ENCODE assay signal across 24 cellular contexts in the genomic region with DNA sequence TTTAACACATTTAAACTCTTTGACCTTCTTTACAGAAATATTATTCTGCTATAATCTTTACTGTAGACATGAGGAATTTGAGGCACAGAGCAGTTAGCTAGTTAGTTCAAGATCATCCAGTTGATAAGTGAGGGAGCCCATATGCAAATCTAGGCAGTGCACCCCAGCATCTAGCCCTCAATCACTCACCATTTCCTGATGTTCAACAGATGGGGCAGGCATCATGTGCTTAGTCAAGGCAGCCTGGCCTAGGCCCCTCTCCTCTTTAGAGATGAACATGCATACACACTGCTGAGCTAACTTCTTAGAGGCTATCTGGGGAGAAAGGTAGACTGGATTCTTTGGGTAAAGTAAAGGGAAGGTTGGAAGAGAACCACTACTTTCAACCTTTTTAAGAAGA.
DNase-seq lines count a peak whose midpoint lies in the region; ATAC-seq and FAIRE-seq lines count a peak whose summit lies in the region.
"Had no signal": no experiment of that assay in that cellular context is flagged by ENCODE, and none has a peak within 500 bp of the region (broad histone marks: within the 10 kb centered on the region; RNA-seq: fewer than 3 reads in every experiment).

No MANE protein-coding gene starts in this region.

- no peaks in the 10 kb centered on the region for H3K27me3 Mint-ChIP-seq in activated CD8-positive, alpha-beta memory T cell treated with anti-CD3 and anti-CD28 coated beads, Interleukin-2, amount 10 ng/mL, durations not matched to agents 7 days and 5 days
- H3K27me3 Mint-ChIP-seq in T-helper 1 cell treated with Interleukin-12 subunit alpha and Interleukin-12 subunit beta and Interleukin-4 antibody, amounts not matched to agents 30 μg/mL and 1 μg/mL, for 36 hours (ENCODE audit: low read depth): no peaks in the 10 kb centered on the region
- H3K27me3 Mint-ChIP-seq in activated naive CD4-positive, alpha-beta T cell treated with anti-CD3 and anti-CD28 coated beads for 36 hours (ENCODE audit: low read depth): no peaks in the 10 kb centered on the region

- no peak overlapping the region for H2BK120ac ChIP-seq in neuronal stem cell (ENCODE audit: low read depth, low read length)

- no peak overlapping the region for H2BK5ac ChIP-seq in neuronal stem cell (ENCODE audit: low read length)

- H2BK12ac ChIP-seq in neuronal stem cell (ENCODE audit: low read length): no peak overlapping the region

- no peak overlapping the region for H3K23ac ChIP-seq in neuronal stem cell (ENCODE audit: low read depth, low read length, poor library complexity)

- peaks cover 5% of the 10 kb centered on the region for H3K9me3 Mint-ChIP-seq in activated CD8-positive, alpha-beta memory T cell treated with anti-CD3 and anti-CD28 coated beads, Interleukin-2, amount 10 ng/mL, durations not matched to agents 7 days and 5 days (ENCODE audit: low read depth)
- H3K9me3 Mint-ChIP-seq in T-helper 1 cell treated with Interleukin-12 subunit alpha and Interleukin-12 subunit beta and Interleukin-4 antibody, amounts not matched to agents 30 μg/mL and 1 μg/mL, for 36 hours: peaks cover 17% of the 10 kb centered on the region
- H3K9me3 Mint-ChIP-seq in activated naive CD4-positive, alpha-beta T cell treated with anti-CD3 and anti-CD28 coated beads for 36 hours: peaks cover 2% of the 10 kb centered on the region
- H3K9me3 Mint-ChIP-seq: GM23338, HFFc6 had no signal

- no peak overlapping the region for H3K4me3 ChIP-seq in neuronal stem cell (ENCODE audit: low read length in 2 of 2)
- H3K4me3 ChIP-seq: GM23338, HAP-1, MG63, SJSA1 had no signal

- no peak overlapping the region for H2BK15ac ChIP-seq in neuronal stem cell (ENCODE audit: low read length)

- H3K27ac Mint-ChIP-seq in activated CD8-positive, alpha-beta memory T cell treated with anti-CD3 and anti-CD28 coated beads, Interleukin-2, amount 10 ng/mL, durations not matched to agents 7 days and 5 days: peak overlapping the region; percentile 54
- H3K27ac Mint-ChIP-seq in T-helper 1 cell treated with Interleukin-12 subunit alpha and Interleukin-12 subunit beta and Interleukin-4 antibody, amounts not matched to agents 30 μg/mL and 1 μg/mL, for 36 hours: peak overlapping the region; percentile 50
- H3K27ac Mint-ChIP-seq in activated naive CD4-positive, alpha-beta T cell treated with anti-CD3 and anti-CD28 coated beads for 36 hours: no peak overlapping the region
- H3K27ac Mint-ChIP-seq: CD8-positive, alpha-beta T cell; GM23338; HFFc6 had no signal

- no peak overlapping the region for H4K8ac ChIP-seq in neuronal stem cell (ENCODE audit: low read depth, low read length)

- peak overlapping the region; percentile 62 for H4K91ac ChIP-seq in neuronal stem cell (ENCODE audit: low read depth, low read length, poor library complexity)

- H3K4me1 Mint-ChIP-seq in activated CD8-positive, alpha-beta memory T cell treated with anti-CD3 and anti-CD28 coated beads, Interleukin-2, amount 10 ng/mL, durations not matched to agents 7 days and 5 days: peaks cover 64% of the 10 kb centered on the region
- H3K4me1 Mint-ChIP-seq in T-helper 1 cell treated with Interleukin-12 subunit alpha and Interleukin-12 subunit beta and Interleukin-4 antibody, amounts not matched to agents 30 μg/mL and 1 μg/mL, for 36 hours (ENCODE audit: low read depth): peaks cover 63% of the 10 kb centered on the region
- H3K4me1 Mint-ChIP-seq in activated naive CD4-positive, alpha-beta T cell treated with anti-CD3 and anti-CD28 coated beads for 36 hours (ENCODE audit: low read depth): peaks cover 61% of the 10 kb centered on the region
- H3K4me1 Mint-ChIP-seq: GM23338 had no signal

- H2AFZ ChIP-seq in neuronal stem cell (ENCODE audit: low read length): no peak overlapping the region
- H2AFZ ChIP-seq: GM23338 had no signal

- H2AK5ac ChIP-seq in neuronal stem cell (ENCODE audit: low read depth, low read length): no peak overlapping the region

- H3K9me3 ChIP-seq in neuronal stem cell (replicated peaks in 1 of 2; ENCODE audit: control insufficient read depth in 2 of 2, insufficient read depth in 1 of 2, low read depth in 1 of 2, low read length in 2 of 2): no peaks in the 10 kb centered on the region
- H3K9me3 ChIP-seq: Caco-2, HAP-1, MG63, SJSA1 had no signal

- H3K4ac ChIP-seq in neuronal stem cell (ENCODE audit: low read length): no peak overlapping the region

- no peak overlapping the region for H3K4me3 Mint-ChIP-seq in activated CD8-positive, alpha-beta memory T cell treated with anti-CD3 and anti-CD28 coated beads, Interleukin-2, amount 10 ng/mL, durations not matched to agents 7 days and 5 days
- no peak overlapping the region for H3K4me3 Mint-ChIP-seq in T-helper 1 cell treated with Interleukin-12 subunit alpha and Interleukin-12 subunit beta and Interleukin-4 antibody, amounts not matched to agents 30 μg/mL and 1 μg/mL, for 36 hours
- no peak overlapping the region for H3K4me3 Mint-ChIP-seq in activated naive CD4-positive, alpha-beta T cell treated with anti-CD3 and anti-CD28 coated beads for 36 hours
- H3K4me3 Mint-ChIP-seq: CD8-positive, alpha-beta T cell; GM23338; HFFc6 had no signal

- H3K36me3 Mint-ChIP-seq in activated CD8-positive, alpha-beta memory T cell treated with anti-CD3 and anti-CD28 coated beads, Interleukin-2, amount 10 ng/mL, durations not matched to agents 7 days and 5 days: peaks cover 28% of the 10 kb centered on the region
- peaks cover 23% of the 10 kb centered on the region for H3K36me3 Mint-ChIP-seq in T-helper 1 cell treated with Interleukin-12 subunit alpha and Interleukin-12 subunit beta and Interleukin-4 antibody, amounts not matched to agents 30 μg/mL and 1 μg/mL, for 36 hours (ENCODE audit: low read depth)
- H3K36me3 Mint-ChIP-seq in activated naive CD4-positive, alpha-beta T cell treated with anti-CD3 and anti-CD28 coated beads for 36 hours (ENCODE audit: low read depth): no peaks in the 10 kb centered on the region

- H3K18ac ChIP-seq in neuronal stem cell (ENCODE audit: low read length): no peak overlapping the region

- H3K27me3 ChIP-seq in neuronal stem cell (ENCODE audit: control insufficient read depth in 3 of 3, insufficient read depth in 3 of 3, low read depth in 1 of 3, low read length in 3 of 3): no peaks in the 10 kb centered on the region
- H3K27me3 ChIP-seq: MG63, SJSA1 had no signal

- no peak overlapping the region for H3K4me2 ChIP-seq in neuronal stem cell (ENCODE audit: insufficient read depth, low read length, poor library complexity, severe bottlenecking)
- H3K4me2 ChIP-seq: GM23338 had no signal

- no peak for DNase-seq in activated CD8-positive, alpha-beta memory T cell treated with anti-CD3 and anti-CD28 coated beads, Interleukin-2, amount 10 ng/mL, durations not matched to agents 7 days and 5 days
- DNase-seq in activated CD8-positive, alpha-beta memory T cell treated with anti-CD3 and anti-CD28 coated beads, Interleukin-2, amount 50 U/mL, for 4 hours: no peak
- no peak for DNase-seq in GM18507 (ENCODE audit: extremely low spot score, insufficient read length, low read depth)
- no peak for DNase-seq in neuronal stem cell (ENCODE audit: low spot score)
- no peak for DNase-seq in activated naive CD4-positive, alpha-beta T cell treated with anti-CD3 and anti-CD28 coated beads for 36 hours
- DNase-seq: Caco-2; CD8-positive, alpha-beta T cell; HFFc6; KBM-7; MG63; NCI-H1105 treated with DMSO at 0.1 percent for 48 hours; NCI-H146; NCI-H1930; NCI-H446; NCI-H524 treated with DMSO at 0.1 percent for 48 hours; NCI-H774; Right ventricle myocardium superior; RPMI8226 had no signal

- no peak overlapping the region for H3K14ac ChIP-seq in neuronal stem cell (ENCODE audit: low read length)

- FAIRE-seq in GM18507 (lab: Jason Lieb, UNC): peak; percentile 49

- ATAC-seq in activated CD8-positive, alpha-beta memory T cell treated with anti-CD3 and anti-CD28 coated beads, Interleukin-2, amount 10 ng/mL, durations not matched to agents 7 days and 5 days: no peak
- ATAC-seq in HG03565 (IDR thresholded peaks at IDR 0.05; ENCODE audit: unreplicated experiment): no peak
- ATAC-seq: CD8-positive, alpha-beta T cell; GM23338 had no signal

- CTCF ChIA-PET in activated CD8-positive, alpha-beta memory T cell treated with anti-CD3 and anti-CD28 coated beads, Interleukin-2, amount 10 ng/mL, durations not matched to agents 7 days and 5 days (lab: Charles Lee): interaction anchor here (0.9 kb wide), 1 partner anchor 19 kb away, joined by 3 read pairs; no protein-coding TSS in a partner anchor
- CTCF ChIA-PET in activated naive CD4-positive, alpha-beta T cell treated with anti-CD3 and anti-CD28 coated beads for 36 hours (lab: Charles Lee): interaction anchor here (1.7 kb wide), 1 partner anchor 362 kb away, joined by 4 read pairs; no protein-coding TSS in a partner anchor

- H3K9ac ChIP-seq in neuronal stem cell (ENCODE audit: low read depth, low read length, poor library complexity): no peak overlapping the region

- no peaks in the 10 kb centered on the region for H3K4me1 ChIP-seq in neuronal stem cell (ENCODE audit: control insufficient read depth in 2 of 2, insufficient read depth in 1 of 2, low read depth in 1 of 2, low read length in 2 of 2)
- H3K4me1 ChIP-seq: Caco-2, HAP-1 had no signal

- no peak overlapping the region for H3K27ac ChIP-seq in neuronal stem cell (replicated peaks; ENCODE audit: low read length)
- H3K27ac ChIP-seq: C4-2B, SJSA1 had no signal

- H3K36me3 ChIP-seq in neuronal stem cell (replicated peaks in 1 of 2; ENCODE audit: control insufficient read depth in 2 of 2, insufficient read depth in 2 of 2, low read length in 2 of 2): no peaks in the 10 kb centered on the region
- H3K36me3 ChIP-seq: HAP-1, MG63, SJSA1 had no signal

- intact Hi-C loops in activated naive CD4-positive, alpha-beta T cell treated with anti-CD3 and anti-CD28 coated beads for 36 hours (cut with micrococcal nuclease): loop anchor here (5.0 kb wide), 2 partner anchors 763 to 1362 kb away; a partner anchor contains a TSS

- H3K79me1 ChIP-seq in neuronal stem cell (ENCODE audit: low read depth, low read length): no peaks in the 10 kb centered on the region
